ENCODE assay signal across 6 cellular contexts in genomic region chr17:75105269-75106080, GRCh38. TPM values are rescaled to one million over a fixed set of nuclear protein-coding genes. Genes with fewer than 3 reads are reported as not detected.
DNase-seq lines count a peak whose midpoint lies in the region; ATAC-seq and TF ChIP-seq lines count a peak whose summit lies in the region.

No MANE protein-coding gene starts in this region.

- peaks cover 4% of the 10 kb centered on the region for H3K27me3 ChIP-seq in SJCRH30
- H3K27me3 ChIP-seq in right cardiac atrium (ENCODE audit: control insufficient read depth, insufficient read depth): no peaks in the 10 kb centered on the region

- peak; percentile 81 for TF ChIP-seq CTCF in AG04449 (IDR thresholded peaks at IDR 0.05; ENCODE audit: insufficient read depth, low read length, missing control alignments)

- no peaks in the 10 kb centered on the region for H3K36me3 ChIP-seq in SJCRH30

- H3K4me3 ChIP-seq in AG04449 (ENCODE audit: low read depth, low read length) (no peak overlapping the region), SJCRH30 (no peak overlapping the region), right cardiac atrium (ENCODE audit: low read length) (no peak overlapping the region)

- H3K27ac ChIP-seq in SJCRH30: no peak overlapping the region
- peak overlapping the region; percentile 30 for H3K27ac ChIP-seq in right cardiac atrium (ENCODE audit: low read length)

- 49% methylated on average over 15 of the region's 15 CpGs for WGBS in right cardiac atrium

- H3K9me3 ChIP-seq in SJCRH30 (replicated peaks): no peaks in the 10 kb centered on the region
- no peaks in the 10 kb centered on the region for H3K9me3 ChIP-seq in right cardiac atrium (ENCODE audit: control insufficient read depth, low read length)

- peaks cover 30% of the 10 kb centered on the region for H3K4me1 ChIP-seq in SJCRH30
- H3K4me1 ChIP-seq in right cardiac atrium (ENCODE audit: control insufficient read depth, insufficient read depth, low read length): peaks cover 6% of the 10 kb centered on the region

- intact Hi-C loops in right cardiac atrium (cut with DNase I): no loop called here

- no peak for DNase-seq in AG04449 (ENCODE audit: low read depth, low spot score)
- peak; percentile 55 for DNase-seq in H4 (ENCODE audit: low spot score)
- peak; percentile 84 to 92 for DNase-seq in SJCRH30
- peak; percentile 56 to 78 (median 78) for DNase-seq in right cardiac atrium
- DNase-seq in effector CD8-positive, alpha-beta T cell (lab: John Stamatoyannopoulos, UW): no peak

- CTCF ChIA-PET in AG04449 (lab: Yijun Ruan, JAX): interaction anchor here (0.7 to 5.9 kb wide), 27 partner anchors 9 to 350 kb away, joined by 3 to 95 read pairs (median 5); partner anchors contain the start of genes MRPL58, NUP85, SLC16A5 and TMEM94

- peak; percentile 60 to 78 for ATAC-seq in right cardiac atrium
- no peak for ATAC-seq in GM18498 (IDR thresholded peaks at IDR 0.05; ENCODE audit: unreplicated experiment)

- POLR2A ChIA-PET in AG04449 (lab: Yijun Ruan, JAX): interaction anchor here (1.1 kb wide), 1 partner anchor 9 kb away, joined by 3 read pairs; no protein-coding TSS in a partner anchor

RNA-seq across cellular contexts. Expression of gene ARMC7, which starts 4.3 kb away (rescaled TPM):
- 4.0 and 5.2 TPM in 2 replicates for total RNA-seq in H4 (2014; rRNA removed; shearing (Covaris generic))
- total RNA-seq in SJCRH30 (2014; rRNA removed; shearing (Covaris generic)): 9.6 and 10.9 TPM in 2 replicates
- 10 to 100 TPM in 1 of 4 donors, 1 to 10 TPM in 3; 9.4 to 10.9 (median 9.6) TPM for total RNA-seq in right cardiac atrium
- polyA plus RNA-seq in right cardiac atrium: 7.7 TPM

RNA-seq across cellular contexts. Expression of gene SLC16A5, which starts 17.7 kb away (rescaled TPM):
- total RNA-seq in H4 (2014; rRNA removed; shearing (Covaris generic)): not detected in 2 replicates
- 0.04 TPM in 1 of 2 replicates, not detected in the other for total RNA-seq in SJCRH30 (2014; rRNA removed; shearing (Covaris generic))
- 10 to 100 TPM; 12.7 to 21.6 (median 18.5) TPM for total RNA-seq in right cardiac atrium
- 12.7 TPM for polyA plus RNA-seq in right cardiac atrium

RNA-seq across cellular contexts. Expression of gene NT5C, which starts 26.1 kb away (rescaled TPM):
- 122 and 134 TPM in 2 replicates for total RNA-seq in H4 (2014; rRNA removed; shearing (Covaris generic))
- total RNA-seq in SJCRH30 (2014; rRNA removed; shearing (Covaris generic)): 34.5 and 36.0 TPM in 2 replicates
- total RNA-seq in right cardiac atrium: 10 to 100 TPM; 29.1 to 35.9 (median 33.3) TPM
- 37.5 TPM for polyA plus RNA-seq in right cardiac atrium

RNA-seq across cellular contexts. Expression of gene JPT1, which starts 48.8 kb away (rescaled TPM):
- 324 and 466 TPM in 2 replicates for total RNA-seq in H4 (2014; rRNA removed; shearing (Covaris generic))
- 313 and 320 TPM in 2 replicates for total RNA-seq in SJCRH30 (2014; rRNA removed; shearing (Covaris generic))
- total RNA-seq in right cardiac atrium: 10 to 100 TPM; 11.7 to 22.3 (median 17.9) TPM
- polyA plus RNA-seq in right cardiac atrium: 40.5 TPM

RNA-seq across cellular contexts. Expression of gene KCTD2, which starts 58.5 kb away (rescaled TPM):
- 14.3 and 16.5 TPM in 2 replicates for total RNA-seq in H4 (2014; rRNA removed; shearing (Covaris generic))
- total RNA-seq in SJCRH30 (2014; rRNA removed; shearing (Covaris generic)): 34.4 and 34.5 TPM in 2 replicates
- 10 to 100 TPM; 22.3 to 27.5 (median 23.1) TPM for total RNA-seq in right cardiac atrium
- 22.8 TPM for polyA plus RNA-seq in right cardiac atrium

Comparison
In these comparisons a context has a peak if more than half of its experiments do, and no peak if none do; other contexts are left out.
1. DNase-seq: peak in H4 (single experiment), SJCRH30 (2 of 2) and right cardiac atrium (3 of 3); none in AG04449 (single experiment) and effector CD8-positive, alpha-beta T cell (single experiment).
2. RNA of gene SLC16A5, which starts 17.7 kb away (total RNA-seq): 12.7 to 21.6 TPM in right cardiac atrium; 0.04 TPM in SJCRH30 and not detected in H4; every median in the first group is over 10 times any median in the second.